ENCODE assay signal across 19 cellular contexts in the genomic region with DNA sequence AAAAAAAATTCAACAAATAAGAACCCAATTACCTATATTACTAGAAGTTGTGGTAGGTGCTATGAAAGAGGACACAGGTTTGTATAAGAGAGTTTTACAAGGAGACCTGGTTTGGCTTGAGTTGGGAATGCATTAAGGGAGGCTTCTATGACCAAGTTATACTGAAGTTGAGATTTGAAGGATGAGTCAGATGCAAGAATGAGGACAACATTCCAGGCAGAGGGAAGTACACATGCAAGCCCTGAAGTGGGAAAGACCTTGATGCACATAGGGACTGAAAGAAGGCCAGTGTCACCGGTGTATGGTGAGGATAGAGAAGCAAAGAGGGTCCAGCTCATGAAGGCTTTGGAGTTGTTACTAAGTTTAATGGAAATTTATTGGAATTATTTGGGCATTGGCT.
A peak's percentile ranks its signal among the peaks of the same experiment; 100 is the strongest.
DNase-seq lines count a peak whose midpoint lies in the region; ATAC-seq and TF ChIP-seq lines count a peak whose summit lies in the region.
"Had no signal": no experiment of that assay in that cellular context is flagged by ENCODE, and none has a peak within 500 bp of the region (broad histone marks: within the 10 kb centered on the region; RNA-seq: fewer than 3 reads in every experiment).

No MANE protein-coding gene starts in this region.

- in situ Hi-C loops in brain microvascular endothelial cell (cut with HindIII; ENCODE audit: low pct_ligation_motif_present, low sequenced_read_pairs), result no loop called here

- peak; percentile 43 for DNase-seq in AG08395 (ENCODE audit: low spot score)
- peak; percentile 52 for DNase-seq in HS-27A (ENCODE audit: low read depth)
- peak; percentile 39 for DNase-seq in brain microvascular endothelial cell
- peak; percentile 16 for DNase-seq in hepatic stellate cell (ENCODE audit: low spot score)
- no peak for DNase-seq in GOT3 (lab: John Stamatoyannopoulos, UW)
- DNase-seq in NCI-H345 treated with DMSO at 0.1 percent for 48 hours (lab: John Stamatoyannopoulos, UW; ENCODE audit: unreplicated experiment), result no peak
- DNase-seq: activated CD4-positive, alpha-beta T cell treated with anti-CD3 and anti-CD28 coated beads, Interleukin-2, amount 10 ng/mL, durations not matched to agents 24 days and 14 days; activated CD8-positive, alpha-beta memory T cell treated with anti-CD3 and anti-CD28 coated beads, Interleukin-2, amount 10 ng/mL, durations not matched to agents 7 days and 5 days; cortex of kidney; DMS79; NCI-H1105; SHP77 treated with DMSO at 0.1 percent for 48 hours; sigmoid colon; T-helper 1 cell; testis had no signal

- H3K4me3 ChIP-seq in brain microvascular endothelial cell (ENCODE audit: low read depth, low read length), result no peak overlapping the region
- H3K4me3 ChIP-seq: HAP-1, sigmoid colon, testis had no signal

- H3K27me3 ChIP-seq in brain microvascular endothelial cell (replicated peaks), result no peaks in the 10 kb centered on the region
- H3K27me3 ChIP-seq: sigmoid colon, testis had no signal

- TF ChIP-seq CTCF in brain microvascular endothelial cell (IDR thresholded peaks at IDR 0.05; ENCODE audit: low read depth, low read length, missing control alignments), result no peak

- ATAC-seq in HG03039 (IDR thresholded peaks at IDR 0.05; ENCODE audit: unreplicated experiment) (no peak), HG03571 (IDR thresholded peaks at IDR 0.05; ENCODE audit: unreplicated experiment) (no peak)
- ATAC-seq: activated CD8-positive, alpha-beta memory T cell treated with anti-CD3 and anti-CD28 coated beads, Interleukin-2, amount 10 ng/mL, durations not matched to agents 7 days and 5 days; stimulated activated effector memory CD8-positive, alpha-beta T cell treated with anti-CD3 and anti-CD28 coated beads, Interleukin-12 subunit alpha, Interleukin-12 subunit beta, amount 100 ng/mL, for 72 hours had no signal

- no peaks in the 10 kb centered on the region for H3K36me3 ChIP-seq in brain microvascular endothelial cell (replicated peaks)
- H3K36me3 ChIP-seq: HAP-1, sigmoid colon had no signal

- H3K27ac ChIP-seq in brain microvascular endothelial cell, result no peak overlapping the region
- H3K27ac ChIP-seq: sigmoid colon, testis had no signal

Comparison
In these comparisons a context has a peak if more than half of its experiments do, and no peak if none do; other contexts are left out.
1. DNase-seq: peak in AG08395 (single experiment), HS-27A (single experiment), brain microvascular endothelial cell (single experiment) and hepatic stellate cell (single experiment); none in GOT3 (single experiment) and NCI-H345 treated with DMSO at 0.1 percent for 48 hours (single experiment).